15 cellular contexts compared by ENCODE assay signal in genomic region chr3:11953350-11953749, GRCh38. TPM values are rescaled to one million over a fixed set of nuclear protein-coding genes. Genes with fewer than 3 reads are reported as not detected.
"Had no signal": no experiment of that assay in that cellular context is flagged by ENCODE, and none has a peak within 500 bp of the region (broad histone marks: within the 10 kb centered on the region; RNA-seq: fewer than 3 reads in every experiment).

No MANE protein-coding gene starts in this region.

- H3K36me3 Mint-ChIP-seq: immature natural killer cell; naive B cell; stimulated activated memory B cell treated with anti-CD40 and anti-IgM and Interleukin-4, amounts not matched to agents 10 μg/mL and 1 μg/mL and 100 μg/mL, for 72 hours had no signal

- H3K27me3 Mint-ChIP-seq: progenitor cell of endocrine pancreas had no signal

- H3K4me1 Mint-ChIP-seq: activated CD4-positive, alpha-beta memory T cell treated with anti-CD3 and anti-CD28 coated beads, Interleukin-2, amount 10 ng/mL, durations not matched to agents 7 days and 5 days; immature natural killer cell; naive B cell; stimulated activated memory B cell treated with anti-CD40 and anti-IgM and Interleukin-4, amounts not matched to agents 10 μg/mL and 1 μg/mL and 100 μg/mL, for 72 hours had no signal

- H3K9me3 Mint-ChIP-seq: activated CD4-positive, alpha-beta memory T cell treated with anti-CD3 and anti-CD28 coated beads, Interleukin-2, amount 10 ng/mL, durations not matched to agents 7 days and 5 days; activated naive CD4-positive, alpha-beta T cell treated with anti-CD3 and anti-CD28 coated beads for 36 hours; activated T-helper 1 cell treated with anti-CD3 and anti-CD28 coated beads, Interleukin-12 subunit alpha, Interleukin-12 subunit beta, Interleukin-2, Interleukin-4 antibody, amounts not matched to agents 30 ng/mL and 10 ng/mL and 1 ng/mL, durations not matched to agents 14 hours and 24 hours and 36 hours; stimulated activated memory B cell treated with anti-CD40 and anti-IgM and Interleukin-4, amounts not matched to agents 10 μg/mL and 1 μg/mL and 100 μg/mL, for 72 hours had no signal

- DNase-seq: activated CD4-positive, alpha-beta memory T cell treated with anti-CD3 and anti-CD28 coated beads, Interleukin-2, amount 10 ng/mL, durations not matched to agents 7 days and 5 days; activated CD8-positive, alpha-beta memory T cell treated with anti-CD3 and anti-CD28 coated beads, Interleukin-2, amount 50 U/mL, for 48 hours; activated naive CD4-positive, alpha-beta T cell treated with anti-CD3 and anti-CD28 coated beads for 36 hours; colonic mucosa; foreskin keratinocyte; immature natural killer cell; left cardiac atrium; naive B cell; right lobe of liver; stimulated activated CD4-positive, alpha-beta T cell treated with anti-CD3 and anti-CD28 coated beads, Interleukin-1b, Interleukin-23, amount 100 ng/mL, for 48 hours; T1000; trophoblast cell had no signal

- H3K27ac Mint-ChIP-seq: activated CD4-positive, alpha-beta memory T cell treated with anti-CD3 and anti-CD28 coated beads, Interleukin-2, amount 10 ng/mL, durations not matched to agents 7 days and 5 days; activated naive CD4-positive, alpha-beta T cell treated with anti-CD3 and anti-CD28 coated beads for 36 hours; activated T-helper 1 cell treated with anti-CD3 and anti-CD28 coated beads, Interleukin-12 subunit alpha, Interleukin-12 subunit beta, Interleukin-2, Interleukin-4 antibody, amounts not matched to agents 30 ng/mL and 10 ng/mL and 1 ng/mL, durations not matched to agents 14 hours and 24 hours and 36 hours; immature natural killer cell; naive B cell; progenitor cell of endocrine pancreas; stimulated activated memory B cell treated with anti-CD40 and anti-IgM and Interleukin-4, amounts not matched to agents 10 μg/mL and 1 μg/mL and 100 μg/mL, for 72 hours had no signal

- H3K4me3 Mint-ChIP-seq: activated CD4-positive, alpha-beta memory T cell treated with anti-CD3 and anti-CD28 coated beads, Interleukin-2, amount 10 ng/mL, durations not matched to agents 7 days and 5 days; activated naive CD4-positive, alpha-beta T cell treated with anti-CD3 and anti-CD28 coated beads for 36 hours; activated T-helper 1 cell treated with anti-CD3 and anti-CD28 coated beads, Interleukin-12 subunit alpha, Interleukin-12 subunit beta, Interleukin-2, Interleukin-4 antibody, amounts not matched to agents 30 ng/mL and 10 ng/mL and 1 ng/mL, durations not matched to agents 14 hours and 24 hours and 36 hours; immature natural killer cell; naive B cell; stimulated activated memory B cell treated with anti-CD40 and anti-IgM and Interleukin-4, amounts not matched to agents 10 μg/mL and 1 μg/mL and 100 μg/mL, for 72 hours had no signal

- ATAC-seq: foreskin keratinocyte; left cardiac atrium; right lobe of liver; stimulated activated memory B cell treated with anti-CD40 and anti-IgM and Interleukin-4, amounts not matched to agents 10 μg/mL and 1 μg/mL and 100 μg/mL, for 72 hours had no signal

RNA-seq across cellular contexts. Expression of gene SYN2, which starts 50.8 kb away (rescaled TPM):
- total RNA-seq: right lobe of liver had no signal
